ENCODE assay signal across 30 cellular contexts in genomic region chr2:127384529-127384928, GRCh38. TPM values are rescaled to one million over a fixed set of nuclear protein-coding genes. Genes with fewer than 3 reads are reported as not detected.
DNase-seq lines count a peak whose midpoint lies in the region; ATAC-seq, FAIRE-seq and TF ChIP-seq lines count a peak whose summit lies in the region.
"Had no signal": no experiment of that assay in that cellular context is flagged by ENCODE, and none has a peak within 500 bp of the region (broad histone marks: within the 10 kb centered on the region; RNA-seq: fewer than 3 reads in every experiment).

No MANE protein-coding gene starts in this region.

- H3K9ac ChIP-seq in GM23248, result no peak overlapping the region
- H3K9ac ChIP-seq in trophoblast cell (ENCODE audit: low read length), result no peak overlapping the region

- peak overlapping the region; percentile 12 for H2BK5ac ChIP-seq in trophoblast cell (ENCODE audit: low read depth, low read length, poor library complexity)

- FAIRE-seq in GM12892 (lab: Jason Lieb, UNC), result no peak
- FAIRE-seq: A204.1, colon, G401.6 had no signal

- peaks cover 84% of the 10 kb centered on the region for H3K4me1 Mint-ChIP-seq in activated T-cell treated with anti-CD3 and anti-CD28 coated beads, Interleukin-2, amount 50 U/mL, for 72 hours (ENCODE audit: low read depth)
- H3K4me1 Mint-ChIP-seq in brain, result peaks cover 74% of the 10 kb centered on the region

- H3K27me3 ChIP-seq in GM23248 (replicated peaks; ENCODE audit: insufficient read depth) (no peaks in the 10 kb centered on the region), trophoblast cell (ENCODE audit: insufficient read depth, low read length) (no peaks in the 10 kb centered on the region), BE2C (no peaks in the 10 kb centered on the region)
- H3K27me3 ChIP-seq: body of pancreas had no signal

- H3K4me1 ChIP-seq in GM23248 (ENCODE audit: insufficient read depth), result peaks cover 39% of the 10 kb centered on the region
- peaks cover 8% of the 10 kb centered on the region in 2 experiments for H3K4me1 ChIP-seq in trophoblast cell (ENCODE audit: control insufficient read depth in 1 of 2, insufficient read depth in 2 of 2, low read length in 2 of 2)
- no peaks in the 10 kb centered on the region; the same call in 1 of the 2 replicates for H3K4me1 ChIP-seq in BE2C

- H3K4me3 ChIP-seq in GM23248, result no peak overlapping the region
- no peak overlapping the region for H3K4me3 ChIP-seq in trophoblast cell (ENCODE audit: low read depth, low read length)
- no peak overlapping the region for H3K4me3 ChIP-seq in BE2C (ENCODE audit: low read depth, low read length)
- H3K4me3 ChIP-seq: body of pancreas had no signal

- no peak for ATAC-seq in activated T-cell treated with anti-CD3 and anti-CD28 coated beads, Interleukin-2, amount 50 U/mL, for 72 hours (replicated peaks in 1 of 2)
- no peak for ATAC-seq in HG02763 (IDR thresholded peaks at IDR 0.05; ENCODE audit: unreplicated experiment)
- ATAC-seq: body of pancreas had no signal

- H2BK12ac ChIP-seq in trophoblast cell (ENCODE audit: low read length), result no peak overlapping the region

- H4K8ac ChIP-seq in trophoblast cell (ENCODE audit: low read depth, low read length), result no peak overlapping the region

- H3K79me2 ChIP-seq in GM23248 (ENCODE audit: insufficient read depth), result peaks cover 75% of the 10 kb centered on the region
- peaks cover 6% of the 10 kb centered on the region for H3K79me2 ChIP-seq in trophoblast cell (ENCODE audit: control insufficient read depth, insufficient read depth, low read length, poor library complexity)

- H4K12ac ChIP-seq in trophoblast cell (ENCODE audit: low read depth, low read length), result peak overlapping the region; percentile 26

- H3K27me3 Mint-ChIP-seq in activated T-cell treated with anti-CD3 and anti-CD28 coated beads, Interleukin-2, amount 50 U/mL, for 72 hours (ENCODE audit: low read depth), result no peaks in the 10 kb centered on the region
- no peaks in the 10 kb centered on the region for H3K27me3 Mint-ChIP-seq in brain
- H3K27me3 Mint-ChIP-seq: activated naive CD8-positive, alpha-beta T cell treated with anti-CD3 and anti-CD28 coated beads, Interleukin-2, amount 10 ng/mL, durations not matched to agents 7 days and 5 days; IgD-negative memory B cell had no signal

- H3K4me3 Mint-ChIP-seq in activated T-cell treated with anti-CD3 and anti-CD28 coated beads, Interleukin-2, amount 50 U/mL, for 72 hours, result peak overlapping the region; percentile 39
- peak overlapping the region; percentile 19 to 76 (median 71) for H3K4me3 Mint-ChIP-seq in brain
- H3K4me3 Mint-ChIP-seq: activated naive CD8-positive, alpha-beta T cell treated with anti-CD3 and anti-CD28 coated beads, Interleukin-2, amount 10 ng/mL, durations not matched to agents 7 days and 5 days; endodermal cell had no signal

- no peaks in the 10 kb centered on the region for H3K36me3 ChIP-seq in GM23248 (ENCODE audit: low read depth)
- H3K36me3 ChIP-seq in trophoblast cell (ENCODE audit: control insufficient read depth in 1 of 2, insufficient read depth in 2 of 2, low read length in 2 of 2), result no peaks in the 10 kb centered on the region
- H3K36me3 ChIP-seq in BE2C, result no peaks in the 10 kb centered on the region

- no peak overlapping the region for H4K91ac ChIP-seq in trophoblast cell (ENCODE audit: low read depth, low read length)

- TF ChIP-seq CTCF in brain (conservative IDR thresholded peaks at IDR 0.05) (no peak), BE2C (IDR thresholded peaks at IDR 0.05; ENCODE audit: low read depth, low read length) (no peak)

- peaks cover 9% of the 10 kb centered on the region; the same call in 1 of the 2 replicates for H4K20me1 ChIP-seq in GM23248 (ENCODE audit: insufficient read depth)

- no peak overlapping the region for H2AK5ac ChIP-seq in trophoblast cell (ENCODE audit: low read length)

- no peak for DNase-seq in activated T-cell treated with anti-CD3 and anti-CD28 coated beads, Interleukin-2, amount 50 U/mL, for 72 hours
- DNase-seq in activated T-cell treated with anti-CD3 and anti-CD28 coated beads, Interleukin-2, amount 50 U/mL, for 1 hour, result no peak
- DNase-seq in GM23248 (no peak), trophoblast cell (no peak), GM12892 (ENCODE audit: insufficient read length) (no peak), BE2C (no peak)
- DNase-seq: activated CD4-positive, alpha-beta T cell treated with anti-CD3 and anti-CD28 coated beads, Interleukin-2, amount 50 U/mL, for 4 hours; activated CD8-positive, alpha-beta memory T cell treated with anti-CD3 and anti-CD28 coated beads, Interleukin-2, amount 50 U/mL, for 48 hours; activated naive CD8-positive, alpha-beta T cell treated with anti-CD3 and anti-CD28 coated beads, Interleukin-2, amount 10 ng/mL, durations not matched to agents 7 days and 5 days; body of pancreas; endodermal cell; glutamatergic neuron; mesendoderm; MM.1S; NCI-H1694; NCI-H748 treated with DMSO at 0.1 percent for 48 hours; OCI-M1; SIG-M5; stimulated activated CD4-positive, alpha-beta T cell treated with anti-CD3 and anti-CD28 coated beads, Interleukin-12 subunit alpha, Interleukin-12 subunit beta, amount 100 ng/mL, for 4 hours; T-helper 1 cell had no signal

- no peak for TF ChIP-seq POLR2A in GM12892 (IDR thresholded peaks at IDR 0.05; ENCODE audit: low read depth, low read length)

- H3K27ac ChIP-seq in GM23248 (no peak overlapping the region), trophoblast cell (ENCODE audit: low read depth, low read length) (no peak overlapping the region)
- H3K27ac ChIP-seq: body of pancreas, C4-2B had no signal

- in situ Hi-C loops in GM23248 (cut with MboI), result no loop called here

- no peaks in the 10 kb centered on the region for H3K9me3 ChIP-seq in GM23248 (ENCODE audit: low read depth)
- H3K9me3 ChIP-seq in trophoblast cell (ENCODE audit: insufficient read depth, low read depth, low read length), result no peaks in the 10 kb centered on the region
- no peaks in the 10 kb centered on the region for H3K9me3 ChIP-seq in BE2C
- H3K9me3 ChIP-seq: body of pancreas had no signal

- no peaks in the 10 kb centered on the region for H3K9me3 Mint-ChIP-seq in activated T-cell treated with anti-CD3 and anti-CD28 coated beads, Interleukin-2, amount 50 U/mL, for 72 hours
- no peaks in the 10 kb centered on the region for H3K9me3 Mint-ChIP-seq in brain
- H3K9me3 Mint-ChIP-seq: activated naive CD8-positive, alpha-beta T cell treated with anti-CD3 and anti-CD28 coated beads, Interleukin-2, amount 10 ng/mL, durations not matched to agents 7 days and 5 days; endodermal cell; IgD-negative memory B cell had no signal

- H3K14ac ChIP-seq in trophoblast cell (ENCODE audit: low read length), result no peak overlapping the region

- no peak overlapping the region for H2BK120ac ChIP-seq in trophoblast cell (ENCODE audit: insufficient read depth, low read length, poor library complexity)

- peaks cover 10% of the 10 kb centered on the region for H3K79me1 ChIP-seq in trophoblast cell (ENCODE audit: low read length)

- 72 to 76% methylated on average over 6 of the region's 6 CpGs for WGBS in GM23248 (ENCODE audit: low coverage in 1 of 2, low lambda C conversion rate in 2 of 2, missing lambda C conversion rate in 2 of 2), 2 experiments
- no CpG with 5 or more reads among the region's 6 CpGs for WGBS in trophoblast cell (ENCODE audit: extremely low coverage, insufficient coverage, insufficient read length)

- H3K18ac ChIP-seq in trophoblast cell (ENCODE audit: low read length), result peak overlapping the region; percentile 43

- peaks cover 13% of the 10 kb centered on the region for H3F3A ChIP-seq in GM23248 (ENCODE audit: insufficient read depth)

- H2AFZ ChIP-seq in GM23248, result no peak overlapping the region
- no peak overlapping the region for H2AFZ ChIP-seq in trophoblast cell (ENCODE audit: insufficient read depth, low read length, poor library complexity)

- H3K4me2 ChIP-seq in GM23248 (ENCODE audit: unreplicated experiment), result peak overlapping the region; percentile 22
- no peak overlapping the region for H3K4me2 ChIP-seq in trophoblast cell (ENCODE audit: low read length)

- H3K4ac ChIP-seq in trophoblast cell (ENCODE audit: low read depth, low read length), result peak overlapping the region; percentile 90

- H3K23ac ChIP-seq in trophoblast cell (ENCODE audit: low read length), result no peak overlapping the region

- no peak overlapping the region for H3K27ac Mint-ChIP-seq in activated T-cell treated with anti-CD3 and anti-CD28 coated beads, Interleukin-2, amount 50 U/mL, for 72 hours
- peak overlapping the region in 2 of 5 experiments; percentile 32 to 63 for H3K27ac Mint-ChIP-seq in brain
- H3K27ac Mint-ChIP-seq: activated naive CD8-positive, alpha-beta T cell treated with anti-CD3 and anti-CD28 coated beads, Interleukin-2, amount 10 ng/mL, durations not matched to agents 7 days and 5 days; endodermal cell had no signal

- peaks cover 3 to 4% of the 10 kb centered on the region in 2 donors for H3K36me3 Mint-ChIP-seq in activated T-cell treated with anti-CD3 and anti-CD28 coated beads, Interleukin-2, amount 50 U/mL, for 72 hours (ENCODE audit: insufficient read depth in 2 of 2)
- peaks cover 30% of the 10 kb centered on the region for H3K36me3 Mint-ChIP-seq in brain

- H3K9me2 ChIP-seq in GM23248 (ENCODE audit: insufficient read depth), result no peaks in the 10 kb centered on the region

RNA-seq across cellular contexts. Expression of gene MAP3K2, which starts 3.2 kb away (rescaled TPM):
- 10 to 100 TPM; 48.9 to 49.1 TPM for total RNA-seq in activated T-cell treated with anti-CD3 and anti-CD28 coated beads, Interleukin-2, amount 50 U/mL, for 72 hours
- 39.6 and 41.0 TPM in 2 replicates for total RNA-seq in GM23248 (2014; rRNA removed; shearing (Covaris generic))
- 32.9 and 36.7 TPM in 2 replicates for polyA plus RNA-seq in GM23248 (2016; fragmentation: Nextera tagmentation; extraction: Ambion mirVana)
- 3.3 TPM for polyA plus RNA-seq in brain (ENCODE audit: insufficient read depth, low read depth, low replicate concordance)
- polyA plus RNA-seq in trophoblast cell (2013), result 14.3 and 15.3 TPM in 2 replicates
- 12.9 TPM for polyA plus RNA-seq in GM12892 (2012; ENCODE audit: missing spikeins)
- 4.9 TPM for polyA plus RNA-seq in BE2C (2012; ENCODE audit: insufficient read depth, insufficient read length, low read depth)

RNA-seq across cellular contexts. Expression of gene PROC, which starts 33.7 kb away (rescaled TPM):
- under 1 TPM in 1 of 2 donors, not detected in 1; 0.42 TPM for total RNA-seq in activated T-cell treated with anti-CD3 and anti-CD28 coated beads, Interleukin-2, amount 50 U/mL, for 72 hours
- total RNA-seq in GM23248 (2014; rRNA removed; shearing (Covaris generic)), result not detected in 2 replicates
- polyA plus RNA-seq in GM23248 (2016; fragmentation: Nextera tagmentation; extraction: Ambion mirVana) (not detected in 2 replicates), brain (ENCODE audit: insufficient read depth, low read depth, low replicate concordance) (0.59 TPM)
- 0.26 and 0.46 TPM in 2 replicates for polyA plus RNA-seq in trophoblast cell (2013)
- not detected for polyA plus RNA-seq in GM12892 (2012; ENCODE audit: missing spikeins)
- polyA plus RNA-seq in BE2C (2012; ENCODE audit: insufficient read depth, insufficient read length, low read depth), result not detected
- total RNA-seq: activated naive CD8-positive, alpha-beta T cell treated with anti-CD3 and anti-CD28 coated beads, Interleukin-2, amount 10 ng/mL, durations not matched to agents 7 days and 5 days; fibroblast of lung; subcutaneous adipose tissue; ureter had no signal
- polyA plus RNA-seq: fibroblast of lung, IgD-negative memory B cell had no signal
